ENCODE assay signal across 8 cellular contexts in the genomic region with DNA sequence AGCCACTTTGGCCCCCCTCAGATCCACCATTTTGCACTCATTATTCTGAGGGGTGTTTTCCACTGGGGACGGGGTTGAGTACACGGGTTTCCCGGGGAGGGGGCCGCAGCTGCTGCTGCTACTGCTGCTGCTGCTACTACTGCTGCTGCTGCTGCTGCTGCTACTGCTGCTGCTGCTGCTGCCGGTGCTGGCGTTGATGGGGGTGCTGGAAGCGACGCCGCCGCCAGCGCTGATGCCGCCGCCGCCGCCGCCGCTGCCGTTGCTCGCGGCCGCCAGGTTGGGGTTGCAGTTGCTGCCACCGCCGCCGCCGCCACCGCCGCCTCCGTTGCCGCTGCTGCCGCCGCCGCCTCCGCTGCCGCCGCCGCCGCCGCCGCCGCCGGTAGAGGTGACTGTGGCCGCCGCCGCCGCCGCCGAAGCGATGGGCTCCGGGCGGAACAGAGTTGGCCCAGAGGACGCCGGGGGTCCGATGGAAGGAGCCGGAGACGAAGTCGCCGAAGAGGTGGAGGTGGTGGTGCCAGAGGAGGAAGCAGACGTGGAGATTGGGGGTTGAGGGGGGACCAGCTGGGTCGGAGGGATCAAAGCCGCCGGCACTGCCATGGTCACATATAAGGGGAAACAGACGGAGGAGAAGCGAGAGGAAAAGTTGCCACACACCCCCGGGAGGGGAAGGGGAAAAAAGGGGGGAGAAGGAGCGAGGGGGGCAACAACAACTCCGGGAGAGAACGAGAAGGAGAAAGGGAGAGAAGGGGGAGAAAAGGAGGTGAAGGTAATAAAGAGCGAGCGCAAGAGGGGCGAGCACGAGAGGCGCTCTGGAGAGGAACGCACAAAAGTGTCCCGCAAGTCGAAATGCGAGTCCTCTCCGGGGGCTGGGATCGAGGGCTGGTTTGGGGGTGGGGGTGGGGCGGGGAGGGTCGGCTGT. TPM values are rescaled to one million over a fixed set of nuclear protein-coding genes. Genes with fewer than 3 reads are reported as not detected.
DNase-seq lines count a peak whose midpoint lies in the region; ATAC-seq and TF ChIP-seq lines count a peak whose summit lies in the region.

No MANE protein-coding gene starts in this region.

- H4K20me1 ChIP-seq in fibroblast of lung (ENCODE audit: control insufficient read depth, extremely low read depth, insufficient read depth, low read length), result no peaks in the 10 kb centered on the region

- no peaks in the 10 kb centered on the region for H3K27me3 ChIP-seq in fibroblast of lung (ENCODE audit: control insufficient read depth, insufficient read depth, low read length)

- no peak overlapping the region for H3K27ac Mint-ChIP-seq in activated CD4-positive, alpha-beta T cell treated with anti-CD3 and anti-CD28 coated beads, Interleukin-2, amount 10 ng/mL, durations not matched to agents 7 days and 5 days
- peak overlapping the region; percentile 90 to 99 (median 94) for H3K27ac Mint-ChIP-seq in nephron

- H3K9me3 ChIP-seq in fibroblast of lung (ENCODE audit: control insufficient read depth, insufficient read depth, low read depth, low read length), result no peaks in the 10 kb centered on the region

- no peaks in the 10 kb centered on the region for H3K79me2 ChIP-seq in fibroblast of lung (ENCODE audit: control insufficient read depth, insufficient read depth, low read length)

- POLR2A ChIA-PET in activated CD4-positive, alpha-beta T cell treated with anti-CD3 and anti-CD28 coated beads, Interleukin-2, amount 10 ng/mL, durations not matched to agents 7 days and 5 days (lab: Charles Lee), result no interaction called here

- no peaks in the 10 kb centered on the region for H3K36me3 ChIP-seq in fibroblast of lung (ENCODE audit: control insufficient read depth, insufficient read depth, low read length)

- CTCF ChIA-PET in activated CD4-positive, alpha-beta T cell treated with anti-CD3 and anti-CD28 coated beads, Interleukin-2, amount 10 ng/mL, durations not matched to agents 7 days and 5 days (lab: Charles Lee), result no interaction called here

- peak; percentile 22 for DNase-seq in activated CD4-positive, alpha-beta T cell treated with anti-CD3 and anti-CD28 coated beads, Interleukin-2, amount 10 ng/mL, durations not matched to agents 7 days and 5 days
- DNase-seq in fibroblast of lung (ENCODE audit: low read depth in 2 of 2) (peak; percentile 14 to 17), SW 1271 (lab: John Stamatoyannopoulos, UW) (no peak), substantia nigra (lab: John Stamatoyannopoulos, UW) (no peak)

- H3K27me3 Mint-ChIP-seq in activated CD4-positive, alpha-beta T cell treated with anti-CD3 and anti-CD28 coated beads, Interleukin-2, amount 10 ng/mL, durations not matched to agents 7 days and 5 days, result peaks cover 65% of the 10 kb centered on the region
- H3K27me3 Mint-ChIP-seq in nephron (ENCODE audit: low read depth), result peaks cover 26% of the 10 kb centered on the region

- H3K4me2 ChIP-seq in fibroblast of lung (ENCODE audit: extremely low read depth, insufficient read depth, low read length), result peak overlapping the region; percentile 88

- no peak overlapping the region for H3K9ac ChIP-seq in fibroblast of lung (ENCODE audit: insufficient read depth, low read length)

- no peak for TF ChIP-seq CTCF in fibroblast of lung (conservative IDR thresholded peaks at IDR 0.05 in 1 of 2, IDR thresholded peaks at IDR 0.05 in 1 of 2; ENCODE audit: low read depth in 1 of 2, low read length in 2 of 2)
- TF ChIP-seq CTCF in nephron (IDR thresholded peaks at IDR 0.05; ENCODE audit: unreplicated experiment in 3 of 3), result no peak

- H2AFZ ChIP-seq in fibroblast of lung (ENCODE audit: low read length), result peak overlapping the region; percentile 70

- H3K4me1 ChIP-seq in fibroblast of lung (ENCODE audit: control insufficient read depth, extremely low read depth, insufficient read depth, low read length), result no peaks in the 10 kb centered on the region

- ATAC-seq in HG02938 (IDR thresholded peaks at IDR 0.05; ENCODE audit: unreplicated experiment) (peak; percentile 41), HG02970 (IDR thresholded peaks at IDR 0.05; ENCODE audit: low FRiP score, unreplicated experiment) (no peak)

- H3K27ac ChIP-seq in fibroblast of lung (ENCODE audit: insufficient read depth, low read length) (no peak overlapping the region), substantia nigra (ENCODE audit: low read depth, low read length, poor library complexity, severe bottlenecking) (no peak overlapping the region)

- H3K9me3 Mint-ChIP-seq in activated CD4-positive, alpha-beta T cell treated with anti-CD3 and anti-CD28 coated beads, Interleukin-2, amount 10 ng/mL, durations not matched to agents 7 days and 5 days, result no peaks in the 10 kb centered on the region
- H3K9me3 Mint-ChIP-seq in nephron, result no peaks in the 10 kb centered on the region

- peaks cover 18% of the 10 kb centered on the region for H3K4me1 Mint-ChIP-seq in activated CD4-positive, alpha-beta T cell treated with anti-CD3 and anti-CD28 coated beads, Interleukin-2, amount 10 ng/mL, durations not matched to agents 7 days and 5 days
- peaks cover 16% of the 10 kb centered on the region for H3K4me1 Mint-ChIP-seq in nephron

- H3K4me3 Mint-ChIP-seq in activated CD4-positive, alpha-beta T cell treated with anti-CD3 and anti-CD28 coated beads, Interleukin-2, amount 10 ng/mL, durations not matched to agents 7 days and 5 days, result peak overlapping the region; percentile 58
- H3K4me3 Mint-ChIP-seq in nephron, result peak overlapping the region; percentile 99 to 100 (median 100)

- H3K36me3 Mint-ChIP-seq in activated CD4-positive, alpha-beta T cell treated with anti-CD3 and anti-CD28 coated beads, Interleukin-2, amount 10 ng/mL, durations not matched to agents 7 days and 5 days (ENCODE audit: low read depth), result peaks cover 4% of the 10 kb centered on the region
- H3K36me3 Mint-ChIP-seq in nephron (ENCODE audit: low read depth), result peaks cover 5% of the 10 kb centered on the region

- peak overlapping the region; percentile 62 for H3K4me3 ChIP-seq in GM08714 (ENCODE audit: low read length)
- H3K4me3 ChIP-seq in fibroblast of lung (replicated peaks in 1 of 4; ENCODE audit: control extremely low read depth in 1 of 4, insufficient read depth in 1 of 4, low read depth in 3 of 4, low read length in 4 of 4), result peak overlapping the region; percentile 59 to 82 (median 62)

RNA-seq across cellular contexts. Expression of a gene that starts 0.6 kb away (rescaled TPM):
- total RNA-seq in activated CD4-positive, alpha-beta T cell treated with anti-CD3 and anti-CD28 coated beads, Interleukin-2, amount 10 ng/mL, durations not matched to agents 7 days and 5 days, result not detected
- 0.26 and 0.33 TPM in 2 replicates for total RNA-seq in fibroblast of lung
- polyA plus RNA-seq in fibroblast of lung, result 0.02 and 0.36 TPM in 2 replicates
- polyA plus RNA-seq in fibroblast of lung (2012), result 0.07 and 0.58 TPM in 2 replicates
- 1.1 TPM in 1 of 2 replicates, not detected in the other for polyA minus RNA-seq in fibroblast of lung (ENCODE audit: low replicate concordance)

Comparison
In these comparisons a context has a peak if more than half of its experiments do, and no peak if none do; other contexts are left out.
1. DNase-seq: peak in activated CD4-positive, alpha-beta T cell treated with anti-CD3 and anti-CD28 coated beads, Interleukin-2, amount 10 ng/mL, durations not matched to agents 7 days and 5 days (single experiment) and fibroblast of lung (2 of 2); none in SW 1271 (0 of 2) and substantia nigra (0 of 49).